ENCODE assay signal across 16 cellular contexts in the genomic region with DNA sequence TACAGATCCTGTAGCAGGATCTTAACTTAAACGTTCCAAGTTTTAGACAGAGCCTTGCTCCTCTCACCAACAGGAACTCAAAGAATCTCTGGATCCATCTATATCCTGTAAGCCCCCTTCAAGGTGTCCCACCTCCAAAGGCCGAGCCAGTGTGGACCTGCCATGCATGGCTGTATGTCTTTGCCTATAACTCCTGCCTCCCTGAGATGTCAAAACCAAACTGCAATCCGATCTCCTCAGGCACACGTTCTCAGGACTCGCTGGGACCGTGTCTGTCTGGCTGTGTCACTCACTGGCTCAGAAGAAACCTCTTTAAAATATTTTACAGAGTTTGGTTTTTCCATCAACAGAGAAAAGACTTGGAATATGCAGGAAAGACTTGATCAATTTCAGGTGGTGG. TPM values are rescaled to one million over a fixed set of nuclear protein-coding genes. Genes with fewer than 3 reads are reported as not detected.
A peak's percentile ranks its signal among the peaks of the same experiment; 100 is the strongest.
DNase-seq lines count a peak whose midpoint lies in the region; ATAC-seq, FAIRE-seq and TF ChIP-seq lines count a peak whose summit lies in the region.
"Had no signal": no experiment of that assay in that cellular context is flagged by ENCODE, and none has a peak within 500 bp of the region (broad histone marks: within the 10 kb centered on the region; RNA-seq: fewer than 3 reads in every experiment).

No MANE protein-coding gene starts in this region.

- no peak overlapping the region for H3K27ac Mint-ChIP-seq in GM23338
- H3K27ac Mint-ChIP-seq: CD4-positive, alpha-beta memory T cell had no signal

- no peak overlapping the region for H3K9ac ChIP-seq in H1 (replicated peaks in 1 of 4; ENCODE audit: extremely low read depth in 1 of 4, low read depth in 3 of 4, low read length in 3 of 4)
- H3K9ac ChIP-seq: BLaER1 had no signal

- TF ChIP-seq POLR2A in H1 (IDR thresholded peaks at IDR 0.05; ENCODE audit: control extremely low read depth in 1 of 2, low read depth in 2 of 2, low read length in 2 of 2) (no peak), gastroesophageal sphincter (IDR thresholded peaks at IDR 0.05) (no peak)

- no peak overlapping the region for H3K14ac ChIP-seq in H1 (ENCODE audit: insufficient read length)

- no peaks in the 10 kb centered on the region for H3K23me2 ChIP-seq in H1 (ENCODE audit: low read depth, low read length)

- peaks cover 6% of the 10 kb centered on the region; the same call in 2 of the 3 replicates for H3K36me3 Mint-ChIP-seq in GM23338 (ENCODE audit: low read depth)

- TF ChIP-seq EP300 in H1 (IDR thresholded peaks at IDR 0.05; ENCODE audit: borderline replicate concordance in 1 of 2, low read depth in 2 of 2, low read length in 2 of 2) (no peak), gastroesophageal sphincter (IDR thresholded peaks at IDR 0.05) (no peak)

- DNase-seq in activated effector memory CD4-positive, alpha-beta T cell treated with anti-CD3 and anti-CD28 coated beads, Interleukin-2, amount 50 U/mL, for 16 hours = peak; percentile 50
- no peak for DNase-seq in activated effector memory CD4-positive, alpha-beta T cell treated with Interleukin-2 at 50 U/mL for 16 hours
- DNase-seq in H1 (ENCODE audit: low read depth in 1 of 2, low spot score in 2 of 2) = no peak
- peak; percentile 25 for DNase-seq in osteoblast (ENCODE audit: insufficient read length, low spot score, missing footprints)
- DNase-seq in NCI-H526 treated with DMSO at 0.1 percent for 48 hours (lab: John Stamatoyannopoulos, UW) = no peak
- no peak for DNase-seq in GM23338 (ENCODE audit: low spot score)
- DNase-seq: 8988T; CD4-positive, alpha-beta memory T cell; DMS79 treated with DMSO at 0.1 percent for 48 hours; GF-D8; HCEC 1CT had no signal

- 0 out of 2 replicates have a peak overlapping the region, but pooled peaks have one; percentile 68 for H2BK12ac ChIP-seq in H1 (ENCODE audit: low read depth, low read length)

- H3K79me1 ChIP-seq in H1 (ENCODE audit: low read depth, low read length) = no peaks in the 10 kb centered on the region

- peaks cover 0 to 12% (median 8%) of the 10 kb centered on the region in 4 experiments; a peak in 5 of 7 replicates for H3K4me1 ChIP-seq in H1 (replicated peaks in 1 of 4; ENCODE audit: control insufficient read depth in 3 of 4, insufficient read depth in 4 of 4, low read length in 3 of 4)
- H3K4me1 ChIP-seq in osteoblast (ENCODE audit: insufficient read depth, low read length) = no peaks in the 10 kb centered on the region
- H3K4me1 ChIP-seq in gastroesophageal sphincter = peaks cover 0 to 27% (median 0%) of the 10 kb centered on the region in 3 donors
- peaks cover 7% of the 10 kb centered on the region; the same call in 1 of the 2 replicates for H3K4me1 ChIP-seq in GM23338 (ENCODE audit: insufficient read depth)

- H4K20me1 ChIP-seq in H1 (replicated peaks in 1 of 2; ENCODE audit: control insufficient read depth in 1 of 2, insufficient read depth in 2 of 2, low read length in 2 of 2) = no peaks in the 10 kb centered on the region
- H4K20me1 ChIP-seq in osteoblast (ENCODE audit: insufficient read depth, low read length) = no peaks in the 10 kb centered on the region
- no peaks in the 10 kb centered on the region for H4K20me1 ChIP-seq in GM23338 (replicated peaks; ENCODE audit: insufficient read depth)
- H4K20me1 ChIP-seq: BLaER1 had no signal

- H2BK15ac ChIP-seq in H1 (ENCODE audit: low read length) = no peak overlapping the region

- H3K18ac ChIP-seq in H1 (ENCODE audit: extremely low read depth, low read length) = no peak overlapping the region

- no peak overlapping the region for H4K91ac ChIP-seq in H1 (replicated peaks; ENCODE audit: insufficient read length, low read length)

- TF ChIP-seq RAD21 in H1 (IDR thresholded peaks at IDR 0.05 in 1 of 2, conservative IDR thresholded peaks at IDR 0.05 in 1 of 2; ENCODE audit: low read depth in 2 of 2, low read length in 2 of 2) = no peak

- CTCF ChIA-PET in H1 (lab: Charles Lee; ENCODE audit: partially characterized antibody) = interaction anchor here (0.7 kb wide), 1 partner anchor 82 kb away, joined by 4 read pairs; no protein-coding TSS in a partner anchor

- H3F3A ChIP-seq in GM23338 (replicated peaks; ENCODE audit: low read depth) = 0 out of 2 replicates have a peak, but pooled peaks cover 5% of the 10 kb centered on the region

- 90% methylated on average over 6 of the region's 6 CpGs; no CpG with 5 or more reads in 1 of the 2 experiments for WGBS in H1 (ENCODE audit: extremely low coverage in 1 of 2, insufficient coverage in 1 of 2, insufficient read length in 1 of 2, insufficient replicate concordance in 2 of 2, low coverage in 1 of 2, low lambda C conversion rate in 2 of 2, missing lambda C conversion rate in 1 of 2), 2 experiments
- 61 to 83% methylated on average over 1 to 5 of the region's 6 CpGs for WGBS in gastroesophageal sphincter (ENCODE audit: low coverage in 1 of 2), 2 donors

- H3K27ac ChIP-seq in H1 (ENCODE audit: low read depth, low read length) (no peak overlapping the region), osteoblast (ENCODE audit: low read depth, low read length) (no peak overlapping the region), gastroesophageal sphincter (no peak overlapping the region), GM23338 (ENCODE audit: low read depth) (no peak overlapping the region)
- H3K27ac ChIP-seq: BLaER1, HL-60 had no signal

- H3K27me3 ChIP-seq in H1 (replicated peaks in 1 of 4; ENCODE audit: control insufficient read depth in 3 of 4, extremely low read depth in 1 of 4, insufficient read depth in 3 of 4, low read length in 3 of 4) = no peaks in the 10 kb centered on the region; a peak in 2 of 7 replicates
- peaks cover 9% of the 10 kb centered on the region for H3K27me3 ChIP-seq in osteoblast (ENCODE audit: insufficient read depth, low read length)
- no peaks in the 10 kb centered on the region for H3K27me3 ChIP-seq in gastroesophageal sphincter
- H3K27me3 ChIP-seq in GM23338 (ENCODE audit: insufficient read depth) = no peaks in the 10 kb centered on the region
- H3K27me3 ChIP-seq: BLaER1 had no signal

- H3K36me3 ChIP-seq in H1 (ENCODE audit: control insufficient read depth in 2 of 4, insufficient read depth in 4 of 4, low read length in 3 of 4) (peaks cover 0 to 3% (median 1%) of the 10 kb centered on the region in 4 experiments; a peak in 5 of 8 replicates), osteoblast (ENCODE audit: insufficient read depth, low read length) (no peaks in the 10 kb centered on the region), gastroesophageal sphincter (no peaks in the 10 kb centered on the region), GM23338 (ENCODE audit: insufficient read depth) (no peaks in the 10 kb centered on the region)
- H3K36me3 ChIP-seq: BLaER1 had no signal

- no peak for FAIRE-seq in H1 (lab: Jason Lieb, UNC)
- FAIRE-seq: H54 had no signal

- H2BK120ac ChIP-seq in H1 (replicated peaks; ENCODE audit: low read depth, low read length) = no peak overlapping the region

- TF ChIP-seq CTCF in H1 (IDR thresholded peaks at IDR 0.05; ENCODE audit: control extremely low read depth in 1 of 3, insufficient read depth in 1 of 3, low read depth in 1 of 3, low read length in 3 of 3) (no peak), osteoblast (IDR thresholded peaks at IDR 0.05; ENCODE audit: extremely low read depth, low read depth, low read length) (no peak), gastroesophageal sphincter (IDR thresholded peaks at IDR 0.05) (no peak), GM23338 (conservative IDR thresholded peaks at IDR 0.05; ENCODE audit: low read depth in 2 of 2) (no peak)

- H4K8ac ChIP-seq in H1 (ENCODE audit: extremely low read depth, insufficient read depth, low read length) = no peak overlapping the region

- H3K27me3 Mint-ChIP-seq in GM23338 (ENCODE audit: insufficient read depth, low read depth, poor library complexity) = peaks cover 8% of the 10 kb centered on the region

- H4K5ac ChIP-seq in H1 (ENCODE audit: insufficient read length, low read depth, low read length) = no peak overlapping the region

- POLR2A ChIA-PET in H1 (lab: Charles Lee; ENCODE audit: partially characterized antibody) = no interaction called here

- ATAC-seq in gastroesophageal sphincter (no peak), GM23338 (no peak)

- H3K9me2 ChIP-seq in GM23338 (ENCODE audit: insufficient read depth) = peaks cover under 1% of the 10 kb centered on the region; the same call in 1 of the 2 replicates

- H2BK5ac ChIP-seq in H1 (ENCODE audit: low read depth, low read length) = no peak overlapping the region; the same call in 1 of the 2 replicates

- H2AFZ ChIP-seq in H1 (ENCODE audit: low read length) (no peak overlapping the region), osteoblast (ENCODE audit: low read length) (no peak overlapping the region), GM23338 (no peak overlapping the region)

- no peaks in the 10 kb centered on the region for H3K9me3 Mint-ChIP-seq in GM23338

- H3K4me3 ChIP-seq in H1 (ENCODE audit: extremely low read depth in 1 of 4, insufficient read depth in 2 of 4, low read depth in 3 of 4, low read length in 4 of 4) (no peak overlapping the region), osteoblast (ENCODE audit: insufficient read depth, low read length) (no peak overlapping the region), gastroesophageal sphincter (no peak overlapping the region), GM23338 (no peak overlapping the region)
- H3K4me3 ChIP-seq: BLaER1 had no signal

- no peaks in the 10 kb centered on the region for H3K79me2 ChIP-seq in H1 (ENCODE audit: control insufficient read depth in 1 of 2, insufficient read depth in 2 of 2, low read length in 2 of 2)
- H3K79me2 ChIP-seq in osteoblast (ENCODE audit: insufficient read depth, low read length) = no peaks in the 10 kb centered on the region
- no peaks in the 10 kb centered on the region for H3K79me2 ChIP-seq in GM23338 (replicated peaks; ENCODE audit: insufficient read depth)

- no peak overlapping the region for H3K4ac ChIP-seq in H1 (replicated peaks; ENCODE audit: insufficient read length, low read depth, low read length)

- H3K9me3 ChIP-seq in H1 (ENCODE audit: insufficient read depth in 2 of 2, low read depth in 1 of 2, low read length in 1 of 2) = no peaks in the 10 kb centered on the region
- no peaks in the 10 kb centered on the region for H3K9me3 ChIP-seq in osteoblast (ENCODE audit: low read depth, low read length)
- no peaks in the 10 kb centered on the region for H3K9me3 ChIP-seq in gastroesophageal sphincter
- H3K9me3 ChIP-seq: BLaER1 had no signal

- H2AK5ac ChIP-seq in H1 (ENCODE audit: low read depth, low read length) = 0 out of 2 replicates have a peak overlapping the region, but pooled peaks have one; percentile 39

- no peak overlapping the region for H3K23ac ChIP-seq in H1 (ENCODE audit: insufficient read length)

- no peak overlapping the region for H3K4me3 Mint-ChIP-seq in GM23338
- H3K4me3 Mint-ChIP-seq: CD14-positive monocyte; CD4-positive, alpha-beta memory T cell had no signal

- peaks cover 19% of the 10 kb centered on the region for H3K4me1 Mint-ChIP-seq in GM23338
- H3K4me1 Mint-ChIP-seq: CD4-positive, alpha-beta memory T cell had no signal

- H3K56ac ChIP-seq in H1 (replicated peaks; ENCODE audit: insufficient read length, low read depth, low read length) = no peak overlapping the region

- H2BK20ac ChIP-seq in H1 (ENCODE audit: low read length) = no peak overlapping the region

- no peak overlapping the region for H3K4me2 ChIP-seq in H1 (ENCODE audit: insufficient read depth in 1 of 2, low read depth in 2 of 2, low read length in 2 of 2)
- no peak overlapping the region for H3K4me2 ChIP-seq in osteoblast (ENCODE audit: insufficient read depth, low read length)
- H3K4me2 ChIP-seq in GM23338 = no peak overlapping the region
- H3K4me2 ChIP-seq: BLaER1 had no signal

RNA-seq across cellular contexts. Expression of gene FAM20C, which starts 51.4 kb away (rescaled TPM):
- total RNA-seq in H1 (2021; fragmentation: NEBNext Ultra II Directional; extraction: Animal tissue kit (Norgen Biotek cat#: 25700)) = 34.7 and 34.8 TPM in 2 replicates
- polyA plus RNA-seq in H1 (2011; rRNA removed) = 9.5 and 13.9 TPM in 2 replicates
- 10.7 TPM for polyA plus RNA-seq in H1 (2011; cell fraction: cytosol; rRNA removed)
- polyA plus RNA-seq in H1 (2011; cell fraction: nucleus; rRNA removed) = 21.4 TPM
- 18.4 to 23.9 TPM (median 19.5 TPM) in 4 replicates for polyA plus RNA-seq in H1 (2012, experiment 1 of 2)
- polyA plus RNA-seq in H1 (2012, experiment 2 of 2) = 17.9 TPM
- 21.3 TPM for polyA plus RNA-seq in H1 (2013, experiment 1 of 2)
- polyA plus RNA-seq in H1 (2013, experiment 2 of 2) = 21.1 TPM
- 8.9 and 10.4 TPM in 2 replicates for polyA minus RNA-seq in H1 (2011; rRNA and poly(A)+ RNA removed)
- 17.1 TPM for polyA minus RNA-seq in H1 (2011; cell fraction: cytosol; rRNA and poly(A)+ RNA removed)
- polyA minus RNA-seq in H1 (2011; cell fraction: nucleus; rRNA and poly(A)+ RNA removed) = 21.8 TPM
- 38.6 and 46.0 TPM in 2 replicates for total RNA-seq in osteoblast
- 10 to 100 TPM; 41.9 to 87.5 (median 73.6) TPM for total RNA-seq in gastroesophageal sphincter
- 24.8 and 26.8 TPM in 2 replicates for total RNA-seq in GM23338 (2014; rRNA removed; shearing (Covaris generic))
- polyA plus RNA-seq in GM23338 (2016; fragmentation: Nextera tagmentation; extraction: Ambion mirVana) = 7.6 and 8.0 TPM in 2 replicates
- polyA plus RNA-seq: CD4-positive, alpha-beta memory T cell had no signal

Comparison
In these comparisons a context has a peak if more than half of its experiments do, and no peak if none do; other contexts are left out.
1. DNase-seq: peak in activated effector memory CD4-positive, alpha-beta T cell treated with anti-CD3 and anti-CD28 coated beads, Interleukin-2, amount 50 U/mL, for 16 hours (single experiment) and osteoblast (single experiment); none in activated effector memory CD4-positive, alpha-beta T cell treated with Interleukin-2 at 50 U/mL for 16 hours (single experiment), H1 (0 of 2), NCI-H526 treated with DMSO at 0.1 percent for 48 hours (single experiment) and GM23338 (single experiment).